Comparison of ENCODE assay signal across 8 cellular contexts in genomic region chr10:132538790-132539421, GRCh38. TPM values are rescaled to one million over a fixed set of nuclear protein-coding genes. Genes with fewer than 3 reads are reported as not detected.
DNase-seq lines count a peak whose midpoint lies in the region; ATAC-seq and TF ChIP-seq lines count a peak whose summit lies in the region.

No MANE protein-coding gene starts in this region.

- H3K4me1 ChIP-seq in body of pancreas: peaks cover 56% of the 10 kb centered on the region
- peaks cover 39% of the 10 kb centered on the region for H3K4me1 ChIP-seq in upper lobe of right lung

- H3K4me3 ChIP-seq in body of pancreas: no peak overlapping the region
- peak overlapping the region; percentile 72 for H3K4me3 ChIP-seq in upper lobe of right lung

- H3K36me3 Mint-ChIP-seq in activated T-cell treated with anti-CD3 and anti-CD28 coated beads, Interleukin-2, amount 50 U/mL, for 4 hours (ENCODE audit: insufficient read depth): peaks cover 3% of the 10 kb centered on the region
- peaks cover 5% of the 10 kb centered on the region for H3K36me3 Mint-ChIP-seq in memory B cell

- no peak for DNase-seq in activated T-cell treated with anti-CD3 and anti-CD28 coated beads, Interleukin-2, amount 50 U/mL, for 4 hours
- DNase-seq in activated T-cell treated with anti-CD3 and anti-CD28 coated beads, Interleukin-2, amount 50 U/mL, for 1 hour: no peak
- DNase-seq in body of pancreas (peak in 2 of 4 donors; percentile 5 to 15), memory B cell (ENCODE audit: low spot score in 2 of 2) (no peak), upper lobe of right lung (no peak), GM10266 (ENCODE audit: extremely low spot score) (no peak), DMS53 treated with DMSO at 0.1 percent for 48 hours (lab: John Stamatoyannopoulos, UW; ENCODE audit: unreplicated experiment) (no peak)

- 20 to 25% methylated on average over 2 of the region's 2 CpGs for WGBS in body of pancreas, 2 donors

- H3K27ac Mint-ChIP-seq in memory B cell: peak overlapping the region; percentile 94

- H3K27me3 Mint-ChIP-seq in activated T-cell treated with anti-CD3 and anti-CD28 coated beads, Interleukin-2, amount 50 U/mL, for 4 hours (ENCODE audit: low read depth): no peaks in the 10 kb centered on the region
- no peaks in the 10 kb centered on the region for H3K27me3 Mint-ChIP-seq in memory B cell

- H3K36me3 ChIP-seq in body of pancreas (replicated peaks in 1 of 2; ENCODE audit: insufficient read depth in 1 of 2, low read depth in 2 of 2) (no peaks in the 10 kb centered on the region), upper lobe of right lung (no peaks in the 10 kb centered on the region)

- H3K27ac ChIP-seq in body of pancreas: peak overlapping the region; percentile 58 to 75 (median 63)
- peak overlapping the region; percentile 30 for H3K27ac ChIP-seq in upper lobe of right lung

- H3K4me3 Mint-ChIP-seq in activated T-cell treated with anti-CD3 and anti-CD28 coated beads, Interleukin-2, amount 50 U/mL, for 4 hours: peak overlapping the region; percentile 89
- H3K4me3 Mint-ChIP-seq in memory B cell: peak overlapping the region; percentile 93

- no peaks in the 10 kb centered on the region for H3K9me3 Mint-ChIP-seq in activated T-cell treated with anti-CD3 and anti-CD28 coated beads, Interleukin-2, amount 50 U/mL, for 4 hours
- H3K9me3 Mint-ChIP-seq in memory B cell: no peaks in the 10 kb centered on the region

- no peak for ATAC-seq in activated T-cell treated with anti-CD3 and anti-CD28 coated beads, Interleukin-2, amount 50 U/mL, for 4 hours
- ATAC-seq in body of pancreas: no peak
- ATAC-seq in memory B cell (ENCODE audit: low read depth): no peak
- no peak for ATAC-seq in upper lobe of right lung
- ATAC-seq in HG02763 (IDR thresholded peaks at IDR 0.05; ENCODE audit: unreplicated experiment): no peak

- intact Hi-C loops in body of pancreas (cut with DNase I): no loop called here
- intact Hi-C loops in upper lobe of right lung (cut with DNase I): no loop called here

- H3K27me3 ChIP-seq in body of pancreas: no peaks in the 10 kb centered on the region
- no peaks in the 10 kb centered on the region for H3K27me3 ChIP-seq in upper lobe of right lung

- TF ChIP-seq POLR2A in body of pancreas (IDR thresholded peaks at IDR 0.05): no peak

- H3K9me3 ChIP-seq in body of pancreas (no peaks in the 10 kb centered on the region), upper lobe of right lung (no peaks in the 10 kb centered on the region)

- TF ChIP-seq CTCF in body of pancreas (IDR thresholded peaks at IDR 0.05) (no peak), upper lobe of right lung (IDR thresholded peaks at IDR 0.05) (no peak), GM10266 (IDR thresholded peaks at IDR 0.05; ENCODE audit: control insufficient read depth, insufficient read depth, low read depth, missing control alignments) (no peak)

- H3K4me1 Mint-ChIP-seq in activated T-cell treated with anti-CD3 and anti-CD28 coated beads, Interleukin-2, amount 50 U/mL, for 4 hours (ENCODE audit: low read depth): peaks cover 55% of the 10 kb centered on the region
- H3K4me1 Mint-ChIP-seq in memory B cell: peaks cover 48% of the 10 kb centered on the region

RNA-seq across cellular contexts. Expression of gene INPP5A, which starts 1.3 kb away (rescaled TPM):
- total RNA-seq in activated T-cell treated with anti-CD3 and anti-CD28 coated beads, Interleukin-2, amount 50 U/mL, for 4 hours: 1 to 10 TPM; 5.8 to 8.8 (median 6.9) TPM
- total RNA-seq in body of pancreas: 10 to 100 TPM in 1 of 2 donors, 1 to 10 TPM in 1; 9.2 to 14.5 TPM
- 38.3 TPM for total RNA-seq in upper lobe of right lung
